ENCODE assay signal across 8 cellular contexts in genomic region chr19:45952691-45953505, GRCh38. TPM values are rescaled to one million over a fixed set of nuclear protein-coding genes. Genes with fewer than 3 reads are reported as not detected.
A peak's percentile ranks its signal among the peaks of the same experiment; 100 is the strongest.
DNase-seq lines count a peak whose midpoint lies in the region; ATAC-seq, FAIRE-seq and TF ChIP-seq lines count a peak whose summit lies in the region.

No MANE protein-coding gene starts in this region.

- ATAC-seq in GM21723 (IDR thresholded peaks at IDR 0.05; ENCODE audit: unreplicated experiment) = no peak
- no peak for ATAC-seq in GM21528 (IDR thresholded peaks at IDR 0.05; ENCODE audit: low FRiP score, unreplicated experiment)

- intact Hi-C loops in activated naive CD4-positive, alpha-beta T cell treated with anti-CD3 and anti-CD28 coated beads for 36 hours (cut with micrococcal nuclease) = no loop called here
- intact Hi-C loops in left ventricle myocardium inferior (cut with micrococcal nuclease) = no loop called here

- H3K9me3 ChIP-seq in left ventricle myocardium inferior (replicated peaks) = no peaks in the 10 kb centered on the region
- H3K9me3 ChIP-seq in skeletal muscle tissue (ENCODE audit: control insufficient read depth in 3 of 3, low read length in 3 of 3) = no peaks in the 10 kb centered on the region

- DNase-seq in GM10248 (ENCODE audit: extremely low spot score) (peak; percentile 75), NCI-H460 (ENCODE audit: extremely low read depth, low read depth) (peak; percentile 33), left ventricle myocardium inferior (peak; percentile 40), urothelium cell line (ENCODE audit: low spot score) (no peak)
- peak; percentile 64 for DNase-seq in activated naive CD4-positive, alpha-beta T cell treated with anti-CD3 and anti-CD28 coated beads for 36 hours

- peaks cover 29% of the 10 kb centered on the region for H3K27me3 Mint-ChIP-seq in activated naive CD4-positive, alpha-beta T cell treated with anti-CD3 and anti-CD28 coated beads for 36 hours (ENCODE audit: low read depth)

- H3K27ac ChIP-seq in left ventricle myocardium inferior (replicated peaks) = peak overlapping the region; percentile 51
- no peak overlapping the region for H3K27ac ChIP-seq in skeletal muscle tissue (ENCODE audit: low read depth, low read length)

- POLR2A ChIA-PET in GM10248 (lab: Yijun Ruan, JAX) = no interaction called here

- CTCF ChIA-PET in GM10248 (lab: Yijun Ruan, JAX) = interaction anchor here (0.7 to 1.3 kb wide), 4 partner anchors 56 to 136 kb away, joined by 3 read pairs; partner anchors contain the start of gene SYMPK
- CTCF ChIA-PET in activated naive CD4-positive, alpha-beta T cell treated with anti-CD3 and anti-CD28 coated beads for 36 hours (lab: Charles Lee) = interaction anchor here (0.6 kb wide), 1 partner anchor 731 kb away, joined by 4 read pairs; no protein-coding TSS in a partner anchor

- H3K4me3 ChIP-seq in left ventricle myocardium inferior (peak overlapping the region; percentile 44), skeletal muscle tissue (ENCODE audit: low read length in 3 of 3) (peak overlapping the region in 2 of 3 donors; percentile 23 to 51)

- H3K36me3 ChIP-seq in left ventricle myocardium inferior = no peaks in the 10 kb centered on the region
- H3K36me3 ChIP-seq in skeletal muscle tissue (ENCODE audit: control insufficient read depth in 3 of 3, insufficient read depth in 3 of 3, low read length in 3 of 3) = no peaks in the 10 kb centered on the region

- H3K4me1 ChIP-seq in left ventricle myocardium inferior = peaks cover 46% of the 10 kb centered on the region
- H3K4me1 ChIP-seq in skeletal muscle tissue (ENCODE audit: control insufficient read depth in 3 of 3, insufficient read depth in 3 of 3, low read length in 3 of 3) = peaks cover 0 to 15% (median 8%) of the 10 kb centered on the region in 3 donors

- no peak for TF ChIP-seq CTCF in GM10248 (IDR thresholded peaks at IDR 0.05; ENCODE audit: control extremely low read depth, extremely low read depth, low read depth, missing control alignments)
- no peak for TF ChIP-seq CTCF in left ventricle myocardium inferior (IDR thresholded peaks at IDR 0.05; ENCODE audit: borderline replicate concordance)

- peaks cover 3% of the 10 kb centered on the region for H3K9me3 Mint-ChIP-seq in activated naive CD4-positive, alpha-beta T cell treated with anti-CD3 and anti-CD28 coated beads for 36 hours

- H3K27me3 ChIP-seq in left ventricle myocardium inferior (ENCODE audit: low read depth) (peaks cover 67% of the 10 kb centered on the region), skeletal muscle tissue (ENCODE audit: control insufficient read depth in 3 of 3, insufficient read depth in 3 of 3, low read length in 3 of 3) (peaks cover 17 to 28% (median 21%) of the 10 kb centered on the region in 3 donors)

- H3K4me1 Mint-ChIP-seq in activated naive CD4-positive, alpha-beta T cell treated with anti-CD3 and anti-CD28 coated beads for 36 hours (ENCODE audit: low read depth) = peaks cover 9% of the 10 kb centered on the region

- no peaks in the 10 kb centered on the region for H3K36me3 Mint-ChIP-seq in activated naive CD4-positive, alpha-beta T cell treated with anti-CD3 and anti-CD28 coated beads for 36 hours (ENCODE audit: low read depth)

- H3K9ac ChIP-seq in skeletal muscle tissue (ENCODE audit: low read depth in 1 of 3, low read length in 3 of 3) = no peak overlapping the region

- FAIRE-seq in urothelium cell line (lab: Jason Lieb, UNC) = no peak

- no peak overlapping the region for H3K27ac Mint-ChIP-seq in activated naive CD4-positive, alpha-beta T cell treated with anti-CD3 and anti-CD28 coated beads for 36 hours

- peak overlapping the region; percentile 52 for H3K4me3 Mint-ChIP-seq in activated naive CD4-positive, alpha-beta T cell treated with anti-CD3 and anti-CD28 coated beads for 36 hours

RNA-seq across cellular contexts. Expression of gene NOVA2, which starts 20.8 kb away (rescaled TPM):
- total RNA-seq in NCI-H460 (2014; rRNA removed; shearing (Covaris generic)) = 0.06 TPM in 1 of 2 replicates, not detected in the other
- polyA plus RNA-seq in NCI-H460 (2014; cell fraction: nucleus; rRNA removed) = not detected in 2 replicates
- total RNA-seq in activated naive CD4-positive, alpha-beta T cell treated with anti-CD3 and anti-CD28 coated beads for 36 hours = not detected
- total RNA-seq in left ventricle myocardium inferior (5.0 TPM), skeletal muscle tissue (0.52 TPM)

RNA-seq across cellular contexts. Expression of gene NANOS2, which starts 38.3 kb away (rescaled TPM):
- total RNA-seq in NCI-H460 (2014; rRNA removed; shearing (Covaris generic)) = not detected in 2 replicates
- polyA plus RNA-seq in NCI-H460 (2014; cell fraction: nucleus; rRNA removed) = not detected in 2 replicates
- total RNA-seq in activated naive CD4-positive, alpha-beta T cell treated with anti-CD3 and anti-CD28 coated beads for 36 hours = not detected
- total RNA-seq in left ventricle myocardium inferior (not detected), skeletal muscle tissue (not detected)

RNA-seq across cellular contexts. Expression of gene CCDC61, which starts 42.4 kb away (rescaled TPM):
- total RNA-seq in NCI-H460 (2014; rRNA removed; shearing (Covaris generic)) = 1.5 and 3.7 TPM in 2 replicates
- polyA plus RNA-seq in NCI-H460 (2014; cell fraction: nucleus; rRNA removed) = 6.5 and 8.1 TPM in 2 replicates
- total RNA-seq in activated naive CD4-positive, alpha-beta T cell treated with anti-CD3 and anti-CD28 coated beads for 36 hours = 10 to 100 TPM; 26.4 to 29.3 TPM
- total RNA-seq in left ventricle myocardium inferior (8.7 TPM), skeletal muscle tissue (4.2 TPM)

RNA-seq across cellular contexts. Expression of gene MYPOP, which starts 50.5 kb away (rescaled TPM):
- 1.2 and 2.7 TPM in 2 replicates for total RNA-seq in NCI-H460 (2014; rRNA removed; shearing (Covaris generic))
- 0.35 and 2.1 TPM in 2 replicates for polyA plus RNA-seq in NCI-H460 (2014; cell fraction: nucleus; rRNA removed)
- 1 to 10 TPM; 4.5 to 4.8 TPM for total RNA-seq in activated naive CD4-positive, alpha-beta T cell treated with anti-CD3 and anti-CD28 coated beads for 36 hours
- total RNA-seq in left ventricle myocardium inferior = 16.2 TPM
- total RNA-seq in skeletal muscle tissue = 0.52 TPM
